7 cellular contexts compared by ENCODE assay signal in the genomic region with DNA sequence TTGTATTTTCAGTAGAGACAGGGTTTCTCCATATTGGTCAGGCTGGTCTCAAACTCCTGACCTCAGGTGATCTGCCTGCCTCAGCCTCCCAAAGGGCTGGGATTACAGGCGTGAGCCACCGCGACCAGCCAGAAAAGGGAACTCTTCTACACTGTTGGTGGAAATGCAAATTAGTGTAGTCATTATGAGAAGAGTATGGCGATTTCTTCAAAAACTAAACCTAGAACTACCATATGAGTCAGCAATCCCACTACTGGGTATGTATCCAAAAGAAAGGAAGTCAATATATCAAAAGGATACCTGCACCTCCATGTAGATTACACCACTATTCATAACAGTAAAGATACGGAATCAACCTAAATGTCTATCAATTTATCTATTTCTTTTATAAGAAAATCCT. TPM values are rescaled to one million over a fixed set of nuclear protein-coding genes. Genes with fewer than 3 reads are reported as not detected.
"Had no signal": no experiment of that assay in that cellular context is flagged by ENCODE, and none has a peak within 500 bp of the region (broad histone marks: within the 10 kb centered on the region; RNA-seq: fewer than 3 reads in every experiment).

No MANE protein-coding gene starts in this region.

RNA-seq across cellular contexts. Expression of a gene that starts 16.4 kb away (rescaled TPM):
- total RNA-seq: activated CD8-positive, alpha-beta memory T cell treated with anti-CD3 and anti-CD28 coated beads for 36 hours; astrocyte; endothelial cell of umbilical vein; esophagus mucosa; naive thymus-derived CD8-positive, alpha-beta T cell; progenitor cell of endocrine pancreas; smooth muscle cell had no signal
- polyA plus RNA-seq: endothelial cell of umbilical vein; naive thymus-derived CD8-positive, alpha-beta T cell; smooth muscle cell had no signal

RNA-seq across cellular contexts. Expression of a gene that starts 47.9 kb away (rescaled TPM):
- total RNA-seq: esophagus mucosa, smooth muscle cell had no signal
